In genomic region chr3:168096210-168096795, GRCh38 we compare ENCODE assay signal across 8 cellular contexts. TPM values are rescaled to one million over a fixed set of nuclear protein-coding genes. Genes with fewer than 3 reads are reported as not detected.
DNase-seq lines count a peak whose midpoint lies in the region; ATAC-seq and TF ChIP-seq lines count a peak whose summit lies in the region.

No MANE protein-coding gene starts in this region.

- CTCF ChIA-PET in CD4-positive, alpha-beta memory T cell (lab: Charles Lee; ENCODE audit: partially characterized antibody), result no interaction called here

- H3K27ac Mint-ChIP-seq in CD4-positive, alpha-beta memory T cell, result no peak overlapping the region

- H3K9me3 Mint-ChIP-seq in CD4-positive, alpha-beta memory T cell, result no peaks in the 10 kb centered on the region

- H3K36me3 ChIP-seq in CD4-positive, alpha-beta memory T cell (ENCODE audit: insufficient read depth, low read length), result no peaks in the 10 kb centered on the region
- H3K36me3 ChIP-seq in mucosa of rectum (ENCODE audit: control insufficient read depth in 2 of 2, insufficient read depth in 2 of 2, low read length in 2 of 2) (no peaks in the 10 kb centered on the region), upper lobe of right lung (no peaks in the 10 kb centered on the region)

- H3K4me3 Mint-ChIP-seq in CD4-positive, alpha-beta memory T cell, result peak overlapping the region; percentile 68 to 89 (median 85)

- H3K36me3 Mint-ChIP-seq in CD4-positive, alpha-beta memory T cell, result no peaks in the 10 kb centered on the region

- H3K27ac ChIP-seq in CD4-positive, alpha-beta memory T cell (ENCODE audit: low read depth, low read length), result no peak overlapping the region
- peak overlapping the region; percentile 81 for H3K27ac ChIP-seq in VCaP
- H3K27ac ChIP-seq in mucosa of rectum (ENCODE audit: low read depth in 2 of 2, low read length in 2 of 2), result peak overlapping the region; percentile 96 to 97
- H3K27ac ChIP-seq in upper lobe of right lung, result peak overlapping the region; percentile 91

- peaks cover 7 to 14% (median 11%) of the 10 kb centered on the region in 4 donors for H3K4me1 Mint-ChIP-seq in CD4-positive, alpha-beta memory T cell

- DNase-seq in CD4-positive, alpha-beta memory T cell, result peak in 1 of 5 donors; percentile 23
- DNase-seq in NCI-H2196 (lab: John Stamatoyannopoulos, UW; ENCODE audit: unreplicated experiment), result peak; percentile 83
- DNase-seq in upper lobe of right lung, result peak; percentile 79

- H3K4me1 ChIP-seq in CD4-positive, alpha-beta memory T cell (ENCODE audit: insufficient read depth, low read length), result peaks cover 15% of the 10 kb centered on the region
- H3K4me1 ChIP-seq in mucosa of rectum (ENCODE audit: control insufficient read depth in 2 of 2, insufficient read depth in 2 of 2, low read length in 2 of 2), result peaks cover 23 to 40% of the 10 kb centered on the region in 2 donors
- peaks cover 23% of the 10 kb centered on the region for H3K4me1 ChIP-seq in upper lobe of right lung

- no peaks in the 10 kb centered on the region for H3K27me3 ChIP-seq in CD4-positive, alpha-beta memory T cell (ENCODE audit: insufficient read depth, low read length)
- H3K27me3 ChIP-seq in mucosa of rectum (ENCODE audit: control insufficient read depth in 2 of 2, insufficient read depth in 2 of 2, low read length in 2 of 2) (no peaks in the 10 kb centered on the region), upper lobe of right lung (no peaks in the 10 kb centered on the region)

- no peaks in the 10 kb centered on the region for H3K9me3 ChIP-seq in CD4-positive, alpha-beta memory T cell (ENCODE audit: control insufficient read depth in 1 of 2, low read length in 2 of 2)
- H3K9me3 ChIP-seq in mucosa of rectum (ENCODE audit: control insufficient read depth in 2 of 2, low read length in 2 of 2) (no peaks in the 10 kb centered on the region), upper lobe of right lung (no peaks in the 10 kb centered on the region)

- intact Hi-C loops in CD4-positive, alpha-beta memory T cell (cut with micrococcal nuclease), result loop anchor here (10.0 kb wide), 1 partner anchor 58 kb away; no protein-coding TSS in a partner anchor
- intact Hi-C loops in upper lobe of right lung (cut with DNase I), result no loop called here

- no peak overlapping the region for H3K4me3 ChIP-seq in CD4-positive, alpha-beta memory T cell (ENCODE audit: low read length in 2 of 2)
- H3K4me3 ChIP-seq in mucosa of rectum (ENCODE audit: low read length in 2 of 2) (peak overlapping the region; percentile 79 to 94), upper lobe of right lung (peak overlapping the region; percentile 85)

- ATAC-seq in GM19023 (IDR thresholded peaks at IDR 0.05; ENCODE audit: unreplicated experiment) (peak; percentile 1), HG03196 (IDR thresholded peaks at IDR 0.05; ENCODE audit: unreplicated experiment) (peak; percentile 10), esophagus mucosa (peak; percentile 61), upper lobe of right lung (peak; percentile 48)

- H3K27me3 Mint-ChIP-seq in CD4-positive, alpha-beta memory T cell, result peaks cover 25 to 26% of the 10 kb centered on the region in 2 donors

- H3K9ac ChIP-seq in mucosa of rectum (ENCODE audit: low read depth in 1 of 2, low read length in 2 of 2), result peak overlapping the region; percentile 73 to 82

- POLR2A ChIA-PET in CD4-positive, alpha-beta memory T cell (lab: Charles Lee; ENCODE audit: partially characterized antibody), result no interaction called here

- TF ChIP-seq CTCF in VCaP (conservative IDR thresholded peaks at IDR 0.05), result no peak
- TF ChIP-seq CTCF in upper lobe of right lung (IDR thresholded peaks at IDR 0.05), result no peak

RNA-seq across cellular contexts. Expression of gene GOLIM4, which starts 0.6 kb away (rescaled TPM):
- under 1 TPM; 0.25 to 0.52 TPM for total RNA-seq in CD4-positive, alpha-beta memory T cell
- under 1 TPM; 0.44 to 0.50 TPM for polyA plus RNA-seq in CD4-positive, alpha-beta memory T cell
- 8.6 TPM for total RNA-seq in esophagus mucosa
- 50.9 TPM for total RNA-seq in upper lobe of right lung

Comparison
In these comparisons a context has a peak if more than half of its experiments do, and no peak if none do; other contexts are left out.
1. H3K4me3 ChIP-seq: peak in mucosa of rectum (2 of 2) and upper lobe of right lung (single experiment); none in CD4-positive, alpha-beta memory T cell (0 of 2).
2. ATAC-seq: peak in every context shown above with its lines; median percentile 61 in esophagus mucosa; 48 in upper lobe of right lung; 10 in HG03196; 1 in GM19023.